In the genomic region with DNA sequence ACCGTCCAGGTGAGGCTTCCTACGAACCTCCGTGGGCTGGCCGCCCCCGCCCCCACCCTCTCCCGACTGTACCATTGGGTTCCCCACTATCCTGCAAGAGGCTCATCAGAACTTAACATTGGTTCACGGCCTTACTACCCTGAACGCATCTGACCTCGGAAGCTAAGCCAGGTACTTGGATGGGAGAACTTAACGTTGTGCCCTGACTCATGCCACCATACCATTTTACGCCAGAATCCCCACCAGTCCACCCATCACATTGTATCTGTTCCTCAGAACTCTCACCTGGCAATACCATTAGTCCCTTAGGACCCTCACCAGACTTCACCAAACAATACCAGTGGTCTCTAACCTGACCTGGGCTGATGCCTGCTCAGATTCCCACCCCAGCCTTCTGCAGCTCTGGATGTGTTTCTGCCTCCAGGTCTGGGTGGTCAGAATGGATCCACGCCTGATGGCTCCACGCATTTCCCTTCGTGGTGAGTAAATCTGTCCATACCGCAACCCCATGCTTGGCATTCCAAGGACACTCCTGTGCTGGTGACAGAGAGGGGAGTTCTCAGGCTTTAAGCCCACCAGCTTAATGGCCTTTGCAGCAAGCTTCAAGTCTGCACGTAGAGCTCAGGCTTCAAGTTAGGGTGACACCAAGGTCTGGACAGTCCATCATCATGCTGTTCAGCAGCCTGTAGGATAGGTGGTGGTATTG, we compare ENCODE assay signal across 8 cellular contexts. TPM values are rescaled to one million over a fixed set of nuclear protein-coding genes. Genes with fewer than 3 reads are reported as not detected.
DNase-seq lines count a peak whose midpoint lies in the region; ATAC-seq lines count a peak whose summit lies in the region.

No MANE protein-coding gene starts in this region.

- H3K27ac Mint-ChIP-seq in activated T-cell treated with anti-CD3 and anti-CD28 coated beads, Interleukin-2, amount 50 U/mL, for 72 hours, result peak overlapping the region; percentile 96
- H3K27ac Mint-ChIP-seq in stimulated activated memory B cell treated with anti-CD40 and anti-IgM and Interleukin-4, amounts not matched to agents 10 μg/mL and 1 μg/mL and 100 μg/mL, for 72 hours, result peak overlapping the region; percentile 81

- H3K9ac ChIP-seq in HUES48 (ENCODE audit: low read depth, low read length) (peak overlapping the region; percentile 74), iPS-15b (ENCODE audit: low read depth, low read length) (peak overlapping the region; percentile 88)

- H3K4me3 ChIP-seq in HUES48 (ENCODE audit: low read depth, low read length), result peak overlapping the region; percentile 82
- H3K4me3 ChIP-seq in iPS-15b (ENCODE audit: low read depth, low read length), result peak overlapping the region; percentile 95

- no peak for DNase-seq in activated T-cell treated with anti-CD3 and anti-CD28 coated beads, Interleukin-2, amount 50 U/mL, for 72 hours
- DNase-seq in NCI-H1048 (lab: John Stamatoyannopoulos, UW) (no peak), NCI-H1436 treated with DMSO at 0.1 percent for 48 hours (lab: John Stamatoyannopoulos, UW) (no peak)

- H3K9me3 ChIP-seq in HUES48 (ENCODE audit: control insufficient read depth, insufficient read depth, low read length) (no peaks in the 10 kb centered on the region), iPS-15b (ENCODE audit: control insufficient read depth, insufficient read depth, low read length) (no peaks in the 10 kb centered on the region)

- H3K36me3 Mint-ChIP-seq in activated T-cell treated with anti-CD3 and anti-CD28 coated beads, Interleukin-2, amount 50 U/mL, for 72 hours (ENCODE audit: insufficient read depth in 2 of 2), result peaks cover 7 to 16% of the 10 kb centered on the region in 2 donors
- peaks cover 29% of the 10 kb centered on the region for H3K36me3 Mint-ChIP-seq in stimulated activated memory B cell treated with anti-CD40 and anti-IgM and Interleukin-4, amounts not matched to agents 10 μg/mL and 1 μg/mL and 100 μg/mL, for 72 hours

- H3K4me1 Mint-ChIP-seq in activated T-cell treated with anti-CD3 and anti-CD28 coated beads, Interleukin-2, amount 50 U/mL, for 72 hours (ENCODE audit: low read depth), result peaks cover 78% of the 10 kb centered on the region
- H3K4me1 Mint-ChIP-seq in stimulated activated memory B cell treated with anti-CD40 and anti-IgM and Interleukin-4, amounts not matched to agents 10 μg/mL and 1 μg/mL and 100 μg/mL, for 72 hours, result peaks cover 75% of the 10 kb centered on the region

- no peaks in the 10 kb centered on the region for H3K9me3 Mint-ChIP-seq in activated T-cell treated with anti-CD3 and anti-CD28 coated beads, Interleukin-2, amount 50 U/mL, for 72 hours
- no peaks in the 10 kb centered on the region for H3K9me3 Mint-ChIP-seq in stimulated activated memory B cell treated with anti-CD40 and anti-IgM and Interleukin-4, amounts not matched to agents 10 μg/mL and 1 μg/mL and 100 μg/mL, for 72 hours

- H3K36me3 ChIP-seq in HUES48 (ENCODE audit: control insufficient read depth, insufficient read depth, low read length) (peaks cover 24% of the 10 kb centered on the region; the same call in 1 of the 2 replicates), iPS-15b (ENCODE audit: control insufficient read depth, insufficient read depth, low read length) (peaks cover 6% of the 10 kb centered on the region)

- H3K27ac ChIP-seq in HUES48 (ENCODE audit: low read depth, low read length), result peak overlapping the region; percentile 97

- ATAC-seq in activated T-cell treated with anti-CD3 and anti-CD28 coated beads, Interleukin-2, amount 50 U/mL, for 72 hours (replicated peaks in 1 of 2), result no peak
- ATAC-seq in stimulated activated memory B cell treated with anti-CD40 and anti-IgM and Interleukin-4, amounts not matched to agents 10 μg/mL and 1 μg/mL and 100 μg/mL, for 72 hours, result no peak
- no peak for ATAC-seq in GM18519 (IDR thresholded peaks at IDR 0.05; ENCODE audit: low FRiP score, unreplicated experiment)
- no peak for ATAC-seq in HG03442 (IDR thresholded peaks at IDR 0.05; ENCODE audit: unreplicated experiment)

- no peaks in the 10 kb centered on the region for H3K27me3 Mint-ChIP-seq in activated T-cell treated with anti-CD3 and anti-CD28 coated beads, Interleukin-2, amount 50 U/mL, for 72 hours (ENCODE audit: low read depth)
- no peaks in the 10 kb centered on the region for H3K27me3 Mint-ChIP-seq in stimulated activated memory B cell treated with anti-CD40 and anti-IgM and Interleukin-4, amounts not matched to agents 10 μg/mL and 1 μg/mL and 100 μg/mL, for 72 hours

- H3K4me1 ChIP-seq in HUES48 (ENCODE audit: control insufficient read depth, insufficient read depth, low read length) (peaks cover 11% of the 10 kb centered on the region; the same call in 1 of the 2 replicates), iPS-15b (ENCODE audit: control insufficient read depth, insufficient read depth, low read length) (peaks cover 19% of the 10 kb centered on the region)

- H3K4me3 Mint-ChIP-seq in activated T-cell treated with anti-CD3 and anti-CD28 coated beads, Interleukin-2, amount 50 U/mL, for 72 hours, result peak overlapping the region; percentile 90 to 98
- H3K4me3 Mint-ChIP-seq in stimulated activated memory B cell treated with anti-CD40 and anti-IgM and Interleukin-4, amounts not matched to agents 10 μg/mL and 1 μg/mL and 100 μg/mL, for 72 hours, result peak overlapping the region; percentile 78

- no peaks in the 10 kb centered on the region for H3K27me3 ChIP-seq in HUES48 (ENCODE audit: control insufficient read depth, insufficient read depth, low read length)
- H3K27me3 ChIP-seq in iPS-15b (ENCODE audit: control insufficient read depth, insufficient read depth, low read length), result no peaks in the 10 kb centered on the region

RNA-seq across cellular contexts. Expression of a gene that starts 0.6 kb away (rescaled TPM):
- 10 to 100 TPM; 22.0 to 23.4 TPM for total RNA-seq in activated T-cell treated with anti-CD3 and anti-CD28 coated beads, Interleukin-2, amount 50 U/mL, for 72 hours

RNA-seq across cellular contexts. Expression of a gene that starts 1.0 kb away (rescaled TPM):
- total RNA-seq in activated T-cell treated with anti-CD3 and anti-CD28 coated beads, Interleukin-2, amount 50 U/mL, for 72 hours, result 100 to 1,000 TPM; 458 to 468 TPM

RNA-seq across cellular contexts. Expression of a gene that starts 9.5 kb away (rescaled TPM):
- total RNA-seq in activated T-cell treated with anti-CD3 and anti-CD28 coated beads, Interleukin-2, amount 50 U/mL, for 72 hours, result 1 to 10 TPM; 7.4 to 7.5 TPM

RNA-seq across cellular contexts. Expression of a gene that starts 16.3 kb away (rescaled TPM):
- total RNA-seq in activated T-cell treated with anti-CD3 and anti-CD28 coated beads, Interleukin-2, amount 50 U/mL, for 72 hours, result 10 to 100 TPM; 15.3 to 18.4 TPM

RNA-seq across cellular contexts. Expression of a gene that starts 54.6 kb away (rescaled TPM):
- total RNA-seq in activated T-cell treated with anti-CD3 and anti-CD28 coated beads, Interleukin-2, amount 50 U/mL, for 72 hours, result 100 to 1,000 TPM; 112 to 124 TPM
